Comparison of ENCODE assay signal across 9 cellular contexts in genomic region chr1:75616436-75617433, GRCh38. TPM values are rescaled to one million over a fixed set of nuclear protein-coding genes. Genes with fewer than 3 reads are reported as not detected.
DNase-seq lines count a peak whose midpoint lies in the region; ATAC-seq and TF ChIP-seq lines count a peak whose summit lies in the region.
"Had no signal": no experiment of that assay in that cellular context is flagged by ENCODE, and none has a peak within 500 bp of the region (broad histone marks: within the 10 kb centered on the region; RNA-seq: fewer than 3 reads in every experiment).

No MANE protein-coding gene starts in this region.

- H3K27ac Mint-ChIP-seq in mesothelial cell of epicardium: no peak overlapping the region
- H3K27ac Mint-ChIP-seq in activated CD4-positive, alpha-beta T cell treated with anti-CD3 and anti-CD28 coated beads, Interleukin-2, amount 10 ng/mL, durations not matched to agents 7 days and 5 days: no peak overlapping the region

- H3K79me2 ChIP-seq in ACC112 (ENCODE audit: control insufficient read depth, insufficient read depth, low read length, unreplicated experiment): no peaks in the 10 kb centered on the region

- H3K4me1 ChIP-seq in ACC112 (ENCODE audit: control insufficient read depth, insufficient read depth, low read length, unreplicated experiment): peaks cover 4% of the 10 kb centered on the region

- peak overlapping the region; percentile 56 for H3K4me3 Mint-ChIP-seq in mesothelial cell of epicardium
- H3K4me3 Mint-ChIP-seq in activated CD4-positive, alpha-beta T cell treated with anti-CD3 and anti-CD28 coated beads, Interleukin-2, amount 10 ng/mL, durations not matched to agents 7 days and 5 days: no peak overlapping the region

- H3K4me1 Mint-ChIP-seq in mesothelial cell of epicardium: peaks cover 17% of the 10 kb centered on the region
- H3K4me1 Mint-ChIP-seq in activated CD4-positive, alpha-beta T cell treated with anti-CD3 and anti-CD28 coated beads, Interleukin-2, amount 10 ng/mL, durations not matched to agents 7 days and 5 days: peaks cover 10% of the 10 kb centered on the region

- no peak overlapping the region for H3K27ac ChIP-seq in ACC112 (ENCODE audit: low read depth, low read length)
- H3K27ac ChIP-seq: SJSA1 had no signal

- peaks cover 82% of the 10 kb centered on the region for H3K27me3 ChIP-seq in ACC112 (ENCODE audit: insufficient read depth, low read length)

- peaks cover 91% of the 10 kb centered on the region for H3K27me3 Mint-ChIP-seq in mesothelial cell of epicardium (ENCODE audit: low read depth)
- H3K27me3 Mint-ChIP-seq in activated CD4-positive, alpha-beta T cell treated with anti-CD3 and anti-CD28 coated beads, Interleukin-2, amount 10 ng/mL, durations not matched to agents 7 days and 5 days: peaks cover 69% of the 10 kb centered on the region

- CTCF ChIA-PET in activated CD4-positive, alpha-beta T cell treated with anti-CD3 and anti-CD28 coated beads, Interleukin-2, amount 10 ng/mL, durations not matched to agents 7 days and 5 days (lab: Charles Lee): no interaction called here

- no peak overlapping the region for H2AFZ ChIP-seq in ACC112 (ENCODE audit: low read length, unreplicated experiment)

- TF ChIP-seq CTCF in mesothelial cell of epicardium (IDR thresholded peaks at IDR 0.05; ENCODE audit: unreplicated experiment): no peak

- H3K4me3 ChIP-seq in ACC112 (ENCODE audit: low read depth, low read length): peak overlapping the region; percentile 42; the same call in 1 of the 2 replicates

- DNase-seq in HK-2 (ENCODE audit: unreplicated experiment) (peak; percentile 7), dermis blood vessel endothelial cell (peak; percentile 68), mesothelial cell of epicardium (ENCODE audit: low spot score in 2 of 2, unreplicated experiment in 2 of 2) (peak in 1 of 2 experiments; percentile 42), foreskin melanocyte (no peak), NCI-H774 (lab: John Stamatoyannopoulos, UW) (no peak)
- DNase-seq in activated CD4-positive, alpha-beta T cell treated with anti-CD3 and anti-CD28 coated beads, Interleukin-2, amount 10 ng/mL, durations not matched to agents 7 days and 5 days: no peak

- POLR2A ChIA-PET in activated CD4-positive, alpha-beta T cell treated with anti-CD3 and anti-CD28 coated beads, Interleukin-2, amount 10 ng/mL, durations not matched to agents 7 days and 5 days (lab: Charles Lee): no interaction called here

- no peak for ATAC-seq in HG03108 (IDR thresholded peaks at IDR 0.05; ENCODE audit: unreplicated experiment)

- H3K36me3 ChIP-seq in ACC112 (ENCODE audit: insufficient read depth, low read length): no peaks in the 10 kb centered on the region
- H3K36me3 ChIP-seq: SJSA1 had no signal

- H3K36me3 Mint-ChIP-seq in mesothelial cell of epicardium: no peaks in the 10 kb centered on the region
- no peaks in the 10 kb centered on the region for H3K36me3 Mint-ChIP-seq in activated CD4-positive, alpha-beta T cell treated with anti-CD3 and anti-CD28 coated beads, Interleukin-2, amount 10 ng/mL, durations not matched to agents 7 days and 5 days (ENCODE audit: low read depth)

- no peaks in the 10 kb centered on the region for H3K9me3 Mint-ChIP-seq in mesothelial cell of epicardium
- no peaks in the 10 kb centered on the region for H3K9me3 Mint-ChIP-seq in activated CD4-positive, alpha-beta T cell treated with anti-CD3 and anti-CD28 coated beads, Interleukin-2, amount 10 ng/mL, durations not matched to agents 7 days and 5 days

RNA-seq across cellular contexts. Expression of gene SLC44A5, which starts 5.8 kb away (rescaled TPM):
- total RNA-seq in dermis blood vessel endothelial cell: 1.7 TPM in 2 replicates
- total RNA-seq in mesothelial cell of epicardium: 3.9 to 4.3 TPM (median 4.1 TPM) in 3 replicates
- not detected for total RNA-seq in activated CD4-positive, alpha-beta T cell treated with anti-CD3 and anti-CD28 coated beads, Interleukin-2, amount 10 ng/mL, durations not matched to agents 7 days and 5 days

Comparison
In these comparisons a context has a peak if more than half of its experiments do, and no peak if none do; other contexts are left out.
1. DNase-seq: peak in HK-2 (single experiment) and dermis blood vessel endothelial cell (single experiment); none in activated CD4-positive, alpha-beta T cell treated with anti-CD3 and anti-CD28 coated beads, Interleukin-2, amount 10 ng/mL, durations not matched to agents 7 days and 5 days (single experiment), foreskin melanocyte (single experiment) and NCI-H774 (single experiment).